Comparison of ENCODE assay signal across 9 cellular contexts in genomic region chr10:44384601-44385422, GRCh38.
A peak's percentile ranks its signal among the peaks of the same experiment; 100 is the strongest.
DNase-seq lines count a peak whose midpoint lies in the region; ATAC-seq and TF ChIP-seq lines count a peak whose summit lies in the region.
"Had no signal": no experiment of that assay in that cellular context is flagged by ENCODE, and none has a peak within 500 bp of the region (broad histone marks: within the 10 kb centered on the region; RNA-seq: fewer than 3 reads in every experiment).

Gene CXCL12, minus strand, starts transcription at chr10:44385097. Its CDS starts 92 bp downstream, at chr10:44385005.

- H3K27ac ChIP-seq in stomach smooth muscle (ENCODE audit: low read length), result no peak within 1 kb of the TSS
- H3K27ac ChIP-seq: 22Rv1 had no signal

- in situ Hi-C loops in astrocyte of the spinal cord (cut with HindIII; ENCODE audit: low sequenced_read_pairs), result no loop called here

- H3K9me3 ChIP-seq in stomach smooth muscle (ENCODE audit: control insufficient read depth in 2 of 2, low read length in 2 of 2), result no peaks in the 10 kb centered on the region

- peaks cover 14% of the 10 kb centered on the region for H3K4me1 ChIP-seq in stomach smooth muscle (ENCODE audit: control insufficient read depth, insufficient read depth, low read length)

- H3K36me3 ChIP-seq in stomach smooth muscle (ENCODE audit: control insufficient read depth in 2 of 2, insufficient read depth in 2 of 2, low read length in 2 of 2), result peaks cover 0 to 2% of the 10 kb centered on the region in 2 donors

- ATAC-seq in HG02938 (IDR thresholded peaks at IDR 0.05; ENCODE audit: unreplicated experiment) (no peak), HG02610 (IDR thresholded peaks at IDR 0.05; ENCODE audit: unreplicated experiment) (no peak)

- H3K4me3 ChIP-seq in astrocyte of the spinal cord (ENCODE audit: low read depth, low read length), result peak within 1 kb of the TSS; percentile 51
- H3K4me3 ChIP-seq in stomach smooth muscle (ENCODE audit: low read length in 2 of 2), result peak within 1 kb of the TSS; percentile 67 to 78

- TF ChIP-seq CTCF in astrocyte of the spinal cord (IDR thresholded peaks at IDR 0.05; ENCODE audit: low read depth, low read length), result no peak

- DNase-seq in DMS 273 (lab: John Stamatoyannopoulos, UW; ENCODE audit: unreplicated experiment) (peak; percentile 76), DMS 273 treated with DMSO at 0.1 percent for 48 hours (lab: John Stamatoyannopoulos, UW) (no peak), astrocyte of the spinal cord (ENCODE audit: low read depth, low spot score) (peak; percentile 18), islet precursor cell (peak; percentile 74), NCI-H69 (lab: John Stamatoyannopoulos, UW) (no peak)

- peak within 1 kb of the TSS in 1 of 2 donors; percentile 38 for H3K9ac ChIP-seq in stomach smooth muscle (ENCODE audit: low read length in 2 of 2)

- peaks cover 5 to 33% of the 10 kb centered on the region in 2 donors for H3K27me3 ChIP-seq in stomach smooth muscle (ENCODE audit: control insufficient read depth in 1 of 2, insufficient read depth in 2 of 2, low read length in 2 of 2)

Comparison
In these comparisons a context has a peak if more than half of its experiments do, and no peak if none do; other contexts are left out.
1. DNase-seq: peak in DMS 273 (single experiment), astrocyte of the spinal cord (single experiment) and islet precursor cell (single experiment); none in DMS 273 treated with DMSO at 0.1 percent for 48 hours (single experiment) and NCI-H69 (single experiment).